In genomic region chr7:5823504-5824296, GRCh38 we compare ENCODE assay signal across 1 cellular context.
TF ChIP-seq lines count a peak whose summit lies in the region.

No MANE protein-coding gene starts in this region.

TF ChIP-seq in HepG2, 621 proteins besides CTCF, POLR2A, EP300 and RAD21:
- TF ChIP-seq ZNF124 (CRISPR knock-in tag; IDR thresholded peaks at IDR 0.05) (0 out of 2 replicates have a peak, but pooled peaks have one; percentile 9), ZNF891 (CRISPR knock-in tag; IDR thresholded peaks at IDR 0.05) (peak; percentile 67; the same call in 1 of the 2 replicates), SALL2 (CRISPR knock-in tag; IDR thresholded peaks at IDR 0.05) (0 out of 2 replicates have a peak, but pooled peaks have one; percentile 21)
